18 cellular contexts compared by ENCODE assay signal in the genomic region with DNA sequence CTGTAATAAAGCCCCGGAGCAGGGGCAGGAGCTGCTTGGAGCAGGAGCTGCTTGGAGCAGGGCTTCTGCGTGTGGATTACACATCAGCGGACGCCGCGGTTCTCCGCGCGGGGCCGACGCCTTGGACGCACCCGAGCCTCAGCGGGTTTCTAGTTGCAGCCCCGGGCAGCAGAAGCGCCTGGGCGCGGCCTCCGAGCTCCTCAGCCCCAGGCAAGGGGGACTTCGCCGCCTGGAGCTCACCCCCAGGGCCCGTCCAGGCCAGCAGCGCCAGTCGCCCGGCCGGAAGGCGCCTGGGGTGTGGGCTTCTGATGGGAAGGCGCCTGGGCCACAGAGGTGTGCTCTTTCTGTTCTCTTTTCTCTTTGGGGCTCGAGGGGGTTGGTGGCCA. TPM values are rescaled to one million over a fixed set of nuclear protein-coding genes. Genes with fewer than 3 reads are reported as not detected.
DNase-seq lines count a peak whose midpoint lies in the region; ATAC-seq and TF ChIP-seq lines count a peak whose summit lies in the region.
"Had no signal": no experiment of that assay in that cellular context is flagged by ENCODE, and none has a peak within 500 bp of the region (broad histone marks: within the 10 kb centered on the region; RNA-seq: fewer than 3 reads in every experiment).

No MANE protein-coding gene starts in this region.

- DNase-seq in AG04450 (ENCODE audit: low read depth, low spot score): no peak
- DNase-seq in Peyer's patch: peak in 1 of 3 donors; percentile 50
- DNase-seq in fibroblast of lung (ENCODE audit: low read depth in 2 of 2): peak; percentile 66 to 67
- no peak for DNase-seq in nephron progenitor cell
- no peak for DNase-seq in DMS79 treated with DMSO at 0.1 percent for 48 hours (lab: John Stamatoyannopoulos, UW)
- DNase-seq in amygdala (lab: John Stamatoyannopoulos, UW): no peak
- no peak for DNase-seq in central memory CD4-positive, alpha-beta T cell
- DNase-seq: activated CD8-positive, alpha-beta T cell treated with anti-CD3 and anti-CD28 coated beads for 36 hours; brain microvascular endothelial cell; Calu3; head of caudate nucleus; natural killer cell; NCI-H1105 had no signal

- no peaks in the 10 kb centered on the region for H3K9me3 Mint-ChIP-seq in nephron progenitor cell
- H3K9me3 Mint-ChIP-seq: activated CD8-positive, alpha-beta T cell treated with anti-CD3 and anti-CD28 coated beads for 36 hours; natural killer cell; stimulated activated memory B cell treated with anti-CD40 and anti-IgM and Interleukin-4, amounts not matched to agents 10 μg/mL and 1 μg/mL and 100 μg/mL, for 72 hours; T-helper 2 cell treated with Interferon-gamma antibody and Interleukin-4, amounts not matched to agents 5 μg/mL and 100 μg/mL, for 36 hours had no signal

- H3K27me3 ChIP-seq in AG04450 (ENCODE audit: control insufficient read depth, insufficient read depth, low read length): no peaks in the 10 kb centered on the region
- no peaks in the 10 kb centered on the region for H3K27me3 ChIP-seq in Peyer's patch
- no peaks in the 10 kb centered on the region for H3K27me3 ChIP-seq in fibroblast of lung (ENCODE audit: control insufficient read depth, insufficient read depth, low read length)

- H3K27me3 Mint-ChIP-seq in nephron progenitor cell (ENCODE audit: low read depth, poor library complexity): peaks cover 96% of the 10 kb centered on the region

- peak overlapping the region; percentile 96 for H3K4me2 ChIP-seq in fibroblast of lung (ENCODE audit: extremely low read depth, insufficient read depth, low read length)

- H3K9ac ChIP-seq in fibroblast of lung (ENCODE audit: insufficient read depth, low read length): peak overlapping the region; percentile 87

- CTCF ChIA-PET in AG04450 (lab: Charles Lee): interaction anchor here (1.0 to 3.3 kb wide), 7 partner anchors 10 to 715 kb away, joined by 3 to 36 read pairs (median 4); no protein-coding TSS in a partner anchor

- POLR2A ChIA-PET in AG04450 (lab: Yijun Ruan, JAX): interaction anchor here (0.6 to 3.3 kb wide), 5 partner anchors 10 to 452 kb away, joined by 3 to 14 read pairs (median 5); no protein-coding TSS in a partner anchor

- peaks cover 5% of the 10 kb centered on the region for H4K20me1 ChIP-seq in fibroblast of lung (ENCODE audit: control insufficient read depth, extremely low read depth, insufficient read depth, low read length)

- H3K9me3 ChIP-seq in AG04450 (ENCODE audit: control insufficient read depth, insufficient read depth, low read length) (peaks cover 19% of the 10 kb centered on the region; the same call in 1 of the 2 replicates), Peyer's patch (no peaks in the 10 kb centered on the region), fibroblast of lung (ENCODE audit: control insufficient read depth, insufficient read depth, low read depth, low read length) (no peaks in the 10 kb centered on the region)
- H3K9me3 ChIP-seq: HAP-1 had no signal

- H3K4me1 ChIP-seq in Peyer's patch (peaks cover 0 to 25% (median 6%) of the 10 kb centered on the region in 4 donors), fibroblast of lung (ENCODE audit: control insufficient read depth, extremely low read depth, insufficient read depth, low read length) (peaks cover 23% of the 10 kb centered on the region)
- H3K4me1 ChIP-seq: HAP-1 had no signal

- H3K36me3 ChIP-seq in Peyer's patch (peaks cover 0 to 4% (median 0%) of the 10 kb centered on the region in 3 donors), fibroblast of lung (ENCODE audit: control insufficient read depth, insufficient read depth, low read length) (peaks cover 38% of the 10 kb centered on the region)
- H3K36me3 ChIP-seq: brain microvascular endothelial cell, HAP-1 had no signal

- peak overlapping the region; percentile 66 for H3K4me3 Mint-ChIP-seq in nephron progenitor cell
- H3K4me3 Mint-ChIP-seq: activated CD8-positive, alpha-beta T cell treated with anti-CD3 and anti-CD28 coated beads for 36 hours; natural killer cell; stimulated activated memory B cell treated with anti-CD40 and anti-IgM and Interleukin-4, amounts not matched to agents 10 μg/mL and 1 μg/mL and 100 μg/mL, for 72 hours; T-helper 2 cell treated with Interferon-gamma antibody and Interleukin-4, amounts not matched to agents 5 μg/mL and 100 μg/mL, for 36 hours had no signal

- no peak for TF ChIP-seq POLR2A in Peyer's patch (IDR thresholded peaks at IDR 0.05)

- H3K4me3 ChIP-seq in AG04450 (ENCODE audit: low read depth, low read length): peak overlapping the region; percentile 98
- peak overlapping the region in 3 of 4 donors; percentile 16 to 60 (median 43) for H3K4me3 ChIP-seq in Peyer's patch
- H3K4me3 ChIP-seq in fibroblast of lung (replicated peaks in 1 of 4; ENCODE audit: control extremely low read depth in 1 of 4, insufficient read depth in 1 of 4, low read depth in 3 of 4, low read length in 4 of 4): peak overlapping the region; percentile 95 to 99 (median 98)
- H3K4me3 ChIP-seq: HAP-1, K562 had no signal

- peak overlapping the region; percentile 91 for H3K27ac ChIP-seq in AG04450 (ENCODE audit: low read depth, low read length)
- H3K27ac ChIP-seq in Peyer's patch: peak overlapping the region; percentile 64 to 99 (median 77)
- peak overlapping the region; percentile 97 for H3K27ac ChIP-seq in fibroblast of lung (ENCODE audit: insufficient read depth, low read length)
- H3K27ac ChIP-seq: brain microvascular endothelial cell had no signal

- H3K79me2 ChIP-seq in fibroblast of lung (ENCODE audit: control insufficient read depth, insufficient read depth, low read length): peaks cover 73% of the 10 kb centered on the region

- no peak for TF ChIP-seq CTCF in AG04450 (IDR thresholded peaks at IDR 0.05; ENCODE audit: low read depth, low read length)
- no peak for TF ChIP-seq CTCF in Peyer's patch (IDR thresholded peaks at IDR 0.05)
- TF ChIP-seq CTCF in fibroblast of lung (conservative IDR thresholded peaks at IDR 0.05 in 1 of 2, IDR thresholded peaks at IDR 0.05 in 1 of 2; ENCODE audit: low read depth in 1 of 2, low read length in 2 of 2): no peak
- no peak for TF ChIP-seq CTCF in nephron progenitor cell (IDR thresholded peaks at IDR 0.05)

- ATAC-seq in HG02852 (IDR thresholded peaks at IDR 0.05; ENCODE audit: unreplicated experiment): no peak
- ATAC-seq: activated CD8-positive, alpha-beta T cell treated with anti-CD3 and anti-CD28 coated beads for 36 hours; K562; natural killer cell; stimulated activated memory B cell treated with anti-CD40 and anti-IgM and Interleukin-4, amounts not matched to agents 10 μg/mL and 1 μg/mL and 100 μg/mL, for 72 hours had no signal

- H3K4me1 Mint-ChIP-seq in nephron progenitor cell: peaks cover 32% of the 10 kb centered on the region

- no peak overlapping the region for H3K27ac Mint-ChIP-seq in nephron progenitor cell
- H3K27ac Mint-ChIP-seq: activated CD8-positive, alpha-beta T cell treated with anti-CD3 and anti-CD28 coated beads for 36 hours; natural killer cell; stimulated activated memory B cell treated with anti-CD40 and anti-IgM and Interleukin-4, amounts not matched to agents 10 μg/mL and 1 μg/mL and 100 μg/mL, for 72 hours; T-helper 2 cell treated with Interferon-gamma antibody and Interleukin-4, amounts not matched to agents 5 μg/mL and 100 μg/mL, for 36 hours had no signal

- H3K36me3 Mint-ChIP-seq in nephron progenitor cell (ENCODE audit: low read depth): no peaks in the 10 kb centered on the region
- H3K36me3 Mint-ChIP-seq: natural killer cell; stimulated activated memory B cell treated with anti-CD40 and anti-IgM and Interleukin-4, amounts not matched to agents 10 μg/mL and 1 μg/mL and 100 μg/mL, for 72 hours had no signal

- H2AFZ ChIP-seq in fibroblast of lung (ENCODE audit: low read length): no peak overlapping the region

RNA-seq across cellular contexts. Expression of gene FOXF1, which starts 6.3 kb away (rescaled TPM):
- polyA plus RNA-seq in AG04450 (2011; rRNA removed): 61.0 and 65.1 TPM in 2 replicates
- 56.9 and 66.0 TPM in 2 replicates for polyA minus RNA-seq in AG04450 (2011; rRNA and poly(A)+ RNA removed)
- total RNA-seq in Peyer's patch: 10 to 100 TPM in 2 of 4 donors, 1 to 10 TPM in 2; 4.4 to 36.3 (median 9.0) TPM
- 15.9 and 31.5 TPM in 2 replicates for total RNA-seq in fibroblast of lung
- 14.0 and 38.5 TPM in 2 replicates for polyA plus RNA-seq in fibroblast of lung
- polyA plus RNA-seq in fibroblast of lung (2012): 19.3 and 43.8 TPM in 2 replicates
- 16.2 and 35.9 TPM in 2 replicates for polyA minus RNA-seq in fibroblast of lung (ENCODE audit: low replicate concordance)
- total RNA-seq: activated CD8-positive, alpha-beta T cell treated with anti-CD3 and anti-CD28 coated beads for 36 hours; Calu3; natural killer cell had no signal
- polyA plus RNA-seq: K562 had no signal

RNA-seq across cellular contexts. Expression of gene MTHFSD, which starts 38.4 kb away (rescaled TPM):
- polyA plus RNA-seq in AG04450 (2011; rRNA removed): 15.6 and 16.7 TPM in 2 replicates
- 22.9 and 23.5 TPM in 2 replicates for polyA minus RNA-seq in AG04450 (2011; rRNA and poly(A)+ RNA removed)
- 10 to 100 TPM; 18.2 to 35.4 (median 21.9) TPM for total RNA-seq in Peyer's patch
- total RNA-seq in fibroblast of lung: 13.6 and 19.3 TPM in 2 replicates
- 11.4 and 13.1 TPM in 2 replicates for polyA plus RNA-seq in fibroblast of lung
- 9.3 and 9.7 TPM in 2 replicates for polyA plus RNA-seq in fibroblast of lung (2012)
- 5.9 and 16.3 TPM in 2 replicates for polyA minus RNA-seq in fibroblast of lung (ENCODE audit: low replicate concordance)

RNA-seq across cellular contexts. Expression of gene FOXC2, which starts 50.0 kb away (rescaled TPM):
- polyA plus RNA-seq in AG04450 (2011; rRNA removed) (0.79 and 1.6 TPM in 2 replicates), fibroblast of lung (1.1 and 1.5 TPM in 2 replicates)
- polyA minus RNA-seq in AG04450 (2011; rRNA and poly(A)+ RNA removed): 1.1 and 2.0 TPM in 2 replicates
- total RNA-seq in Peyer's patch (1 to 10 TPM in 1 of 4 donors, under 1 TPM in 1, not detected in 2; 0.40 to 1.5 TPM), fibroblast of lung (0.26 and 0.50 TPM in 2 replicates)
- polyA plus RNA-seq in fibroblast of lung (2012): 4.5 and 7.2 TPM in 2 replicates
- polyA minus RNA-seq in fibroblast of lung (ENCODE audit: low replicate concordance): 1.6 and 1.9 TPM in 2 replicates
- total RNA-seq: activated CD8-positive, alpha-beta T cell treated with anti-CD3 and anti-CD28 coated beads for 36 hours had no signal

Comparison
In these comparisons a context has a peak if more than half of its experiments do, and no peak if none do; other contexts are left out.
1. DNase-seq: peak in fibroblast of lung (2 of 2); none in AG04450 (single experiment), nephron progenitor cell (single experiment), DMS79 treated with DMSO at 0.1 percent for 48 hours (single experiment), amygdala (0 of 56) and central memory CD4-positive, alpha-beta T cell (single experiment).
2. H3K4me3 ChIP-seq: peak in every context shown above with its lines; median percentile 98 in AG04450; 98 in fibroblast of lung; 43 in Peyer's patch.
3. Peak in every context shown above with its lines, with median percentiles within 50 percentile points of each other: H3K27ac ChIP-seq.